ENCODE assay signal across 8 cellular contexts in the genomic region with DNA sequence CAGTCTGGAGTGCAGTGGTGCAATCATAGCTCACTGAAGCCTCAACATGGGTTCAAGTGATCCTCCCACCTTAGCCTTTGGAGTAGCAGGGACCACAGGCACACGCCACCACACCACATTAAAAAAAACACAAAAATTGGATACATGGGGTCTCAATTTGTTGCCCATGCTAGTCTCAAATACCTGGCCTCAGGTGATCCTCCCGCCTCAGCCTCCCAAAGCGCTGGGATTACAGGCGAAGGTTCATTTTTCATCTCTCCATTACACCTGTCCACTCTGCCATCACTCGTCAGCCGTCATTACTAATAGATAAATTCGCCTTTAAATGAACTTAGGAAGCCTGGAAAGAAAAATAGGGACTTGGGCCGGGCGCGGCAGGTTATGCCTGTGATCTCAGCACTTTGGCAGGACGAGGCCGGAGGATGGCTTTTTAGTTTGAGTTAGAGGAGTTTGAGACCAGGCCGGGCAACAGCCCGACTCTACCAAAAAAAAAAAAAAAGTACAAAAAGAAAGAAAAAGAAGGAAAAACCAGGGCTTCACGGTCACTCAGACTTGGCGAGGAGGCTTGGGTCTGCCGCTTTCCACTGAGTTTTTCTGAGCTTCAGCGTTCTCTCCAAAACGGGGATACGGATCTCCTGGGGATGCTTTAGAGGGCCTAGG. TPM values are rescaled to one million over a fixed set of nuclear protein-coding genes. Genes with fewer than 3 reads are reported as not detected.
DNase-seq lines count a peak whose midpoint lies in the region; ATAC-seq and TF ChIP-seq lines count a peak whose summit lies in the region.

No MANE protein-coding gene starts in this region.

- peak overlapping the region; percentile 15 for H2BK120ac ChIP-seq in trophoblast cell (ENCODE audit: insufficient read depth, low read length, poor library complexity)

- no peak overlapping the region for H3K23ac ChIP-seq in trophoblast cell (ENCODE audit: low read length)

- H3K9ac ChIP-seq in trophoblast cell (ENCODE audit: low read length) = peak overlapping the region; percentile 90

- H3K27ac Mint-ChIP-seq in T-cell = peak overlapping the region; percentile 94 to 97

- peak overlapping the region; percentile 52 for H3K27ac ChIP-seq in trophoblast cell (ENCODE audit: low read depth, low read length)

- peak overlapping the region; percentile 50 for H2BK5ac ChIP-seq in trophoblast cell (ENCODE audit: low read depth, low read length, poor library complexity)

- peaks cover 9% of the 10 kb centered on the region for H3K79me1 ChIP-seq in trophoblast cell (ENCODE audit: low read length)

- POLR2A ChIA-PET in T-cell (lab: Charles Lee) = interaction anchor here (0.6 to 3.7 kb wide), 3 partner anchors 9 to 10 kb away, joined by 3 to 57 read pairs (median 7); partner anchors contain the start of gene RPS16 (in 2 of the 2)

- no peak for TF ChIP-seq CTCF in fibroblast of villous mesenchyme (IDR thresholded peaks at IDR 0.05; ENCODE audit: insufficient read depth, low read depth, low read length)

- ATAC-seq in T-cell (replicated peaks in 1 of 4) = peak; percentile 1 to 10 (median 6)

- no CpG with 5 or more reads among the region's 20 CpGs for WGBS in trophoblast cell (ENCODE audit: extremely low coverage, insufficient coverage, insufficient read length)

- DNase-seq in HAP-1 (ENCODE audit: low spot score in 2 of 2) (no peak), T-cell (no peak), fibroblast of villous mesenchyme (ENCODE audit: low read depth) (peak; percentile 55), trophoblast cell (peak in 1 of 2 donors; percentile 51), D341Med (ENCODE audit: low spot score) (no peak)
- DNase-seq in stimulated activated CD4-positive, alpha-beta T cell treated with anti-CD3 and anti-CD28 coated beads, Interleukin-4, amount 100 ng/mL, for 1 hour = no peak
- no peak for DNase-seq in activated effector memory CD4-positive, alpha-beta T cell treated with Interleukin-2 at 50 U/mL for 16 hours
- DNase-seq in stimulated activated CD4-positive, alpha-beta T cell treated with anti-CD3 and anti-CD28 coated beads, Interleukin-15, amount 100 ng/mL, for 24 hours = no peak

- H3K4me1 Mint-ChIP-seq in T-cell = peaks cover 50 to 58% (median 55%) of the 10 kb centered on the region in 3 donors

- peaks cover 27% of the 10 kb centered on the region for H3K79me2 ChIP-seq in trophoblast cell (ENCODE audit: control insufficient read depth, insufficient read depth, low read length, poor library complexity)

- peak overlapping the region; percentile 64 for H2AK5ac ChIP-seq in trophoblast cell (ENCODE audit: low read length)

- H3K36me3 ChIP-seq in HAP-1 (replicated peaks) (peaks cover 9% of the 10 kb centered on the region), trophoblast cell (ENCODE audit: control insufficient read depth in 1 of 2, insufficient read depth in 2 of 2, low read length in 2 of 2) (peaks cover 3 to 5% of the 10 kb centered on the region in 2 experiments)

- H3K27me3 Mint-ChIP-seq in T-cell = no peaks in the 10 kb centered on the region

- no peaks in the 10 kb centered on the region for H3K9me3 Mint-ChIP-seq in T-cell

- H3K18ac ChIP-seq in trophoblast cell (ENCODE audit: low read length) = peak overlapping the region; percentile 30

- no peak overlapping the region for H2BK12ac ChIP-seq in trophoblast cell (ENCODE audit: low read length)

- peaks cover 22% of the 10 kb centered on the region for H3K36me3 Mint-ChIP-seq in T-cell

- H3K14ac ChIP-seq in trophoblast cell (ENCODE audit: low read length) = peak overlapping the region; percentile 60

- peak overlapping the region; percentile 62 for H4K91ac ChIP-seq in trophoblast cell (ENCODE audit: low read depth, low read length)

- H3K4me3 Mint-ChIP-seq in T-cell = peak overlapping the region; percentile 94 to 96 (median 96)

- H3K4me1 ChIP-seq in HAP-1 (peaks cover 8% of the 10 kb centered on the region), trophoblast cell (ENCODE audit: control insufficient read depth in 1 of 2, insufficient read depth in 2 of 2, low read length in 2 of 2) (peaks cover 8 to 16% of the 10 kb centered on the region in 2 experiments)

- in situ Hi-C loops in HAP-1 (cut with MboI; ENCODE audit: low sequenced_read_pairs) = loop anchor here (10.0 kb wide), 1 partner anchor 90 kb away; the partner anchor contains the start of gene EID2B

- peak overlapping the region; percentile 63 for H4K12ac ChIP-seq in trophoblast cell (ENCODE audit: low read depth, low read length)

- peak overlapping the region; percentile 40 for H2AFZ ChIP-seq in trophoblast cell (ENCODE audit: insufficient read depth, low read length, poor library complexity)

- peak overlapping the region; percentile 71 for H3K4ac ChIP-seq in trophoblast cell (ENCODE audit: low read depth, low read length)

- H3K9me3 ChIP-seq in HAP-1 = no peaks in the 10 kb centered on the region
- H3K9me3 ChIP-seq in trophoblast cell (ENCODE audit: insufficient read depth, low read depth, low read length) = no peaks in the 10 kb centered on the region

- peak overlapping the region; percentile 74 for H3K4me2 ChIP-seq in trophoblast cell (ENCODE audit: low read length)

- H3K27me3 ChIP-seq in HAP-1 (ENCODE audit: low read depth) (no peaks in the 10 kb centered on the region), trophoblast cell (ENCODE audit: insufficient read depth, low read length) (no peaks in the 10 kb centered on the region)

- H3K4me3 ChIP-seq in HAP-1 = peak overlapping the region; percentile 82
- peak overlapping the region; percentile 97 for H3K4me3 ChIP-seq in fibroblast of villous mesenchyme (ENCODE audit: low read depth, low read length)
- H3K4me3 ChIP-seq in trophoblast cell (ENCODE audit: low read depth, low read length) = peak overlapping the region; percentile 95

- H4K8ac ChIP-seq in trophoblast cell (ENCODE audit: low read depth, low read length) = peak overlapping the region; percentile 89

- CTCF ChIA-PET in T-cell (lab: Charles Lee) = interaction anchor here in 1 of 2 donors (0.6 to 1.4 kb wide), 3 partner anchors 9 to 1160 kb away, joined by 4 to 12 read pairs (median 5); partner anchors contain the start of gene RPS16

RNA-seq across cellular contexts. Expression of gene SUPT5H, which starts 0.7 kb away (rescaled TPM):
- total RNA-seq in T-cell (100 to 1,000 TPM; 180 to 301 (median 194) TPM), fibroblast of villous mesenchyme (71.8 and 80.7 TPM in 2 replicates)
- 139 and 147 TPM in 2 replicates for polyA plus RNA-seq in trophoblast cell (2013)

RNA-seq across cellular contexts. Expression of gene RPS16, which starts 9.0 kb away (rescaled TPM):
- total RNA-seq in T-cell (1,000 to 10,000 TPM; 3,669 to 4,521 (median 4,268) TPM), fibroblast of villous mesenchyme (43.2 and 48.3 TPM in 2 replicates)
- 3,136 and 3,193 TPM in 2 replicates for polyA plus RNA-seq in trophoblast cell (2013)

RNA-seq across cellular contexts. Expression of gene PLEKHG2, which starts 32.3 kb away (rescaled TPM):
- total RNA-seq in T-cell (10 to 100 TPM; 25.2 to 88.1 (median 36.7) TPM), fibroblast of villous mesenchyme (25.0 and 39.3 TPM in 2 replicates)
- 51.5 and 53.7 TPM in 2 replicates for polyA plus RNA-seq in trophoblast cell (2013)

RNA-seq across cellular contexts. Expression of gene TIMM50, which starts 35.9 kb away (rescaled TPM):
- total RNA-seq in T-cell (10 to 100 TPM; 50.5 to 53.7 (median 53.0) TPM), fibroblast of villous mesenchyme (48.8 and 49.6 TPM in 2 replicates)
- 66.8 and 71.3 TPM in 2 replicates for polyA plus RNA-seq in trophoblast cell (2013)

RNA-seq across cellular contexts. Expression of gene ZFP36, which starts 38.1 kb away (rescaled TPM):
- total RNA-seq in T-cell (1,000 to 10,000 TPM in 1 of 5 donors, 100 to 1,000 TPM in 4; 208 to 1,013 (median 233) TPM), fibroblast of villous mesenchyme (5.8 and 8.6 TPM in 2 replicates)
- polyA plus RNA-seq in trophoblast cell (2013) = 34.2 and 35.4 TPM in 2 replicates

Comparison
In these comparisons a context has a peak if more than half of its experiments do, and no peak if none do; other contexts are left out.
1. RNA of gene RPS16, which starts 9.0 kb away (total RNA-seq): 3,669 to 4,521 TPM in T-cell; 43.2 to 48.3 TPM in fibroblast of villous mesenchyme; every median in the first group is over 10 times any median in the second.
2. Peak in every context shown above with its lines, with median percentiles within 50 percentile points of each other: H3K4me3 ChIP-seq.